ENCODE assay signal across 30 cellular contexts in genomic region chr2:153739394-153739793, GRCh38.
"Had no signal": no experiment of that assay in that cellular context is flagged by ENCODE, and none has a peak within 500 bp of the region (broad histone marks: within the 10 kb centered on the region; RNA-seq: fewer than 3 reads in every experiment).

No MANE protein-coding gene starts in this region.

- H3K36me3 Mint-ChIP-seq: activated naive CD8-positive, alpha-beta T cell had no signal

- H3K4me3 ChIP-seq: colonic mucosa, gastrocnemius medialis, heart left ventricle had no signal

- H3K4me1 Mint-ChIP-seq: activated B cell treated with CpG ODN at 0.5 μM for 24 hours; activated T-helper 17 cell treated with anti-CD3 and anti-CD28 coated beads, Interleukin-2, amount 50 U/mL, for 72 hours; T-helper 17 cell had no signal

- DNase-seq: activated B cell treated with CpG ODN at 0.5 μM for 24 hours; activated CD4-positive, alpha-beta T cell treated with anti-CD3 and anti-CD28 coated beads for 48 hours; activated CD4-positive, alpha-beta T cell treated with anti-CD3 and anti-CD28 coated beads, Interleukin-2, amount 50 U/mL, for 1 hour; activated CD4-positive, alpha-beta T cell treated with anti-CD3 and anti-CD28 coated beads, Interleukin-2, amount 50 U/mL, for 48 hours; activated CD8-positive, alpha-beta memory T cell treated with anti-CD3 and anti-CD28 coated beads for 24 hours; activated CD8-positive, alpha-beta T cell treated with anti-CD3 and anti-CD28 coated beads for 36 hours; activated effector memory CD4-positive, alpha-beta T cell treated with Interleukin-2 at 50 U/mL for 16 hours; activated gamma-delta T cell treated with Interleukin-2 at 50 U/mL for 16 hours; activated naive CD4-positive, alpha-beta T cell treated with anti-CD3 and anti-CD28 coated beads, Interleukin-2, amount 50 U/mL, for 16 hours; activated naive CD4-positive, alpha-beta T cell treated with Interleukin-2 at 50 U/mL for 16 hours; activated T-cell treated with anti-CD3 and anti-CD28 coated beads, Interleukin-2, amount 50 U/mL, for 4 hours; amniotic stem cell; anterior cingulate cortex; brain microvascular endothelial cell; caudate nucleus; colonic mucosa; effector CD8-positive, alpha-beta T cell; foreskin fibroblast; gastrocnemius medialis; glutamatergic neuron; heart left ventricle; T-helper 1 cell; T-helper 17 cell had no signal

- H3K36me3 ChIP-seq: brain microvascular endothelial cell, colonic mucosa, gastrocnemius medialis, heart left ventricle had no signal

- H3K4me3 Mint-ChIP-seq: activated B cell treated with CpG ODN at 0.5 μM for 24 hours; activated CD8-positive, alpha-beta T cell treated with anti-CD3 and anti-CD28 coated beads for 36 hours; activated naive CD8-positive, alpha-beta T cell; activated T-cell treated with anti-CD3 and anti-CD28 coated beads, Interleukin-2, amount 50 U/mL, for 4 hours; activated T-helper 17 cell treated with anti-CD3 and anti-CD28 coated beads, Interleukin-2, amount 50 U/mL, for 72 hours; T-helper 17 cell; T-helper 2 cell treated with Interferon-gamma antibody and Interleukin-4, amounts not matched to agents 5 μg/mL and 100 μg/mL, for 36 hours had no signal

- H3K27me3 ChIP-seq: brain microvascular endothelial cell, colonic mucosa, gastrocnemius medialis, heart left ventricle had no signal

- H3K27me3 Mint-ChIP-seq: activated B cell treated with CpG ODN at 0.5 μM for 24 hours; activated CD8-positive, alpha-beta T cell treated with anti-CD3 and anti-CD28 coated beads for 36 hours; activated naive CD8-positive, alpha-beta T cell; activated T-helper 17 cell treated with anti-CD3 and anti-CD28 coated beads, Interleukin-2, amount 50 U/mL, for 72 hours; T-helper 17 cell had no signal

- FAIRE-seq: astrocyte had no signal

- H3K27ac Mint-ChIP-seq: activated B cell treated with CpG ODN at 0.5 μM for 24 hours; activated CD8-positive, alpha-beta T cell treated with anti-CD3 and anti-CD28 coated beads for 36 hours; activated naive CD8-positive, alpha-beta T cell; activated T-helper 17 cell treated with anti-CD3 and anti-CD28 coated beads, Interleukin-2, amount 50 U/mL, for 72 hours; T-helper 17 cell; T-helper 2 cell treated with Interferon-gamma antibody and Interleukin-4, amounts not matched to agents 5 μg/mL and 100 μg/mL, for 36 hours had no signal

- H3K9me3 ChIP-seq: colonic mucosa, gastrocnemius medialis, heart left ventricle had no signal

- H3K27ac ChIP-seq: brain microvascular endothelial cell, colonic mucosa, gastrocnemius medialis, heart left ventricle, VCaP had no signal

- H3K4me1 ChIP-seq: colonic mucosa, gastrocnemius medialis, heart left ventricle had no signal

- ATAC-seq: activated CD4-positive, CD25-positive, alpha-beta regulatory T cell treated with anti-CD3 and anti-CD28 coated beads, Interleukin-2, amount 50 U/mL, for 24 hours; activated CD8-positive, alpha-beta T cell treated with anti-CD3 and anti-CD28 coated beads for 36 hours; activated T-cell treated with anti-CD3 and anti-CD28 coated beads, Interleukin-2, amount 50 U/mL, for 4 hours; activated T-helper 17 cell treated with anti-CD3 and anti-CD28 coated beads, Interleukin-2, amount 50 U/mL, for 72 hours; esophagus mucosa; gastrocnemius medialis; heart left ventricle; T-helper 17 cell had no signal
